Comparison of ENCODE assay signal across 8 cellular contexts in genomic region chr12:54005853-54006699, GRCh38. TPM values are rescaled to one million over a fixed set of nuclear protein-coding genes. Genes with fewer than 3 reads are reported as not detected.
DNase-seq lines count a peak whose midpoint lies in the region; ATAC-seq and TF ChIP-seq lines count a peak whose summit lies in the region.

No MANE protein-coding gene starts in this region.

- H3K27me3 ChIP-seq in Peyer's patch (peaks cover 0 to 40% of the 10 kb centered on the region in 2 donors), stomach smooth muscle (ENCODE audit: control insufficient read depth in 1 of 2, insufficient read depth in 2 of 2, low read length in 2 of 2) (peaks cover 86 to 94% of the 10 kb centered on the region in 2 donors)

- peaks cover 0 to 20% (median 6%) of the 10 kb centered on the region in 4 donors for H3K4me1 ChIP-seq in Peyer's patch
- H3K4me1 ChIP-seq in stomach smooth muscle (ENCODE audit: control insufficient read depth, insufficient read depth, low read length): peaks cover 11% of the 10 kb centered on the region

- TF ChIP-seq CTCF in Peyer's patch (IDR thresholded peaks at IDR 0.05) (peak; percentile 93 to 97 (median 94)), fibroblast of villous mesenchyme (IDR thresholded peaks at IDR 0.05; ENCODE audit: insufficient read depth, low read depth, low read length) (peak; percentile 88)

- H3K36me3 ChIP-seq in Peyer's patch: no peaks in the 10 kb centered on the region
- no peaks in the 10 kb centered on the region for H3K36me3 ChIP-seq in stomach smooth muscle (ENCODE audit: control insufficient read depth in 2 of 2, insufficient read depth in 2 of 2, low read length in 2 of 2)

- H3K9ac ChIP-seq in stomach smooth muscle (ENCODE audit: low read length in 2 of 2): no peak overlapping the region

- no peak for TF ChIP-seq POLR2A in Peyer's patch (IDR thresholded peaks at IDR 0.05)

- H3K9me3 ChIP-seq in Peyer's patch (no peaks in the 10 kb centered on the region), stomach smooth muscle (ENCODE audit: control insufficient read depth in 2 of 2, low read length in 2 of 2) (no peaks in the 10 kb centered on the region)

- peak overlapping the region; percentile 13 to 52 (median 46) for H3K4me3 ChIP-seq in Peyer's patch
- H3K4me3 ChIP-seq in fibroblast of villous mesenchyme (ENCODE audit: low read depth, low read length): peak overlapping the region; percentile 48
- H3K4me3 ChIP-seq in stomach smooth muscle (ENCODE audit: low read length in 2 of 2): peak overlapping the region; percentile 43 to 62

- DNase-seq in AG08395 (ENCODE audit: low spot score) (peak; percentile 79), HT-29 (ENCODE audit: low spot score) (peak; percentile 95), Peyer's patch (peak; percentile 90 to 95 (median 91)), fibroblast of villous mesenchyme (ENCODE audit: low read depth) (peak; percentile 91), nucleus accumbens (lab: John Stamatoyannopoulos, UW) (peak in 52 of 56 donors; percentile 5 to 87 (median 56))
- peak; percentile 74 for DNase-seq in activated T-helper 9 cell treated with anti-CD3 and anti-CD28 coated beads, Interleukin-2, amount 50 U/mL, for 16 hours (ENCODE audit: low read depth)

- H3K27ac ChIP-seq in Peyer's patch (peak overlapping the region; percentile 1 to 83 (median 67)), stomach smooth muscle (ENCODE audit: low read length) (no peak overlapping the region)

- peak; percentile 61 for ATAC-seq in GM18502 (IDR thresholded peaks at IDR 0.05; ENCODE audit: poor library complexity, unreplicated experiment)

RNA-seq across cellular contexts. Expression of gene HOXC8, which starts 2.7 kb away (rescaled TPM):
- 0.10 and 0.23 TPM in 2 replicates for total RNA-seq in HT-29 (2014; rRNA removed; shearing (Covaris generic))
- total RNA-seq in Peyer's patch (1 to 10 TPM in 3 of 4 donors, under 1 TPM in 1; 0.35 to 1.7 (median 1.1) TPM), fibroblast of villous mesenchyme (0.86 and 2.6 TPM in 2 replicates)

RNA-seq across cellular contexts. Expression of gene HOXC9, which starts 6.1 kb away (rescaled TPM):
- 0.23 and 0.76 TPM in 2 replicates for total RNA-seq in HT-29 (2014; rRNA removed; shearing (Covaris generic))
- 10 to 100 TPM in 1 of 4 donors, 1 to 10 TPM in 2, not detected in 1; 1.7 to 13.2 (median 1.9) TPM for total RNA-seq in Peyer's patch
- total RNA-seq in fibroblast of villous mesenchyme: 0.86 and 7.4 TPM in 2 replicates

RNA-seq across cellular contexts. Expression of gene HOXC10, which starts 21.1 kb away (rescaled TPM):
- 1.7 TPM in 1 of 2 replicates, not detected in the other for total RNA-seq in HT-29 (2014; rRNA removed; shearing (Covaris generic))
- 1 to 10 TPM in 1 of 4 donors, not detected in 3; 1.0 TPM for total RNA-seq in Peyer's patch
- total RNA-seq in fibroblast of villous mesenchyme: 0.43 and 5.2 TPM in 2 replicates

RNA-seq across cellular contexts. Expression of gene HOXC6, which starts 22.2 kb away (rescaled TPM):
- total RNA-seq in HT-29 (2014; rRNA removed; shearing (Covaris generic)): 1.4 and 1.6 TPM in 2 replicates
- total RNA-seq in Peyer's patch (1 to 10 TPM in 2 of 4 donors, under 1 TPM in 2; 0.70 to 1.7 (median 1.3) TPM), fibroblast of villous mesenchyme (1.6 and 1.7 TPM in 2 replicates)

RNA-seq across cellular contexts. Expression of gene HOXC5, which starts 26.8 kb away (rescaled TPM):
- 0.41 and 0.81 TPM in 2 replicates for total RNA-seq in HT-29 (2014; rRNA removed; shearing (Covaris generic))
- total RNA-seq in Peyer's patch: not detected
- 0.43 and 1.3 TPM in 2 replicates for total RNA-seq in fibroblast of villous mesenchyme
